In genomic region chr9:86353591-86354047, GRCh38 we compare ENCODE assay signal across 8 cellular contexts. TPM values are rescaled to one million over a fixed set of nuclear protein-coding genes. Genes with fewer than 3 reads are reported as not detected.
A peak's percentile ranks its signal among the peaks of the same experiment; 100 is the strongest.
DNase-seq lines count a peak whose midpoint lies in the region; ATAC-seq, FAIRE-seq and TF ChIP-seq lines count a peak whose summit lies in the region.

No MANE protein-coding gene starts in this region.

- peaks cover 2% of the 10 kb centered on the region for H3K27me3 Mint-ChIP-seq in activated CD8-positive, alpha-beta T cell treated with anti-CD3 and anti-CD28 coated beads, Interleukin-2, amount 10 ng/mL, durations not matched to agents 7 days and 5 days (ENCODE audit: low read depth)

- peak overlapping the region; percentile 98 for H3K4me3 Mint-ChIP-seq in activated CD8-positive, alpha-beta T cell treated with anti-CD3 and anti-CD28 coated beads, Interleukin-2, amount 10 ng/mL, durations not matched to agents 7 days and 5 days

- TF ChIP-seq CTCF in GM06990 (IDR thresholded peaks at IDR 0.05; ENCODE audit: insufficient read depth, low read length, poor library complexity, severe bottlenecking): no peak
- TF ChIP-seq CTCF in KMS-11 (conservative IDR thresholded peaks at IDR 0.05; ENCODE audit: low read depth, low read length): no peak
- TF ChIP-seq CTCF in foreskin fibroblast (IDR thresholded peaks at IDR 0.05; ENCODE audit: low read depth, low read length): no peak
- no peak for TF ChIP-seq CTCF in pancreas (IDR thresholded peaks at IDR 0.05)

- H3K4me1 ChIP-seq in KMS-11 (ENCODE audit: low read depth, poor library complexity, severe bottlenecking): peaks cover 37% of the 10 kb centered on the region
- H3K4me1 ChIP-seq in pancreas: peaks cover 0 to 42% (median 42%) of the 10 kb centered on the region in 3 donors

- ATAC-seq in activated CD8-positive, alpha-beta T cell treated with anti-CD3 and anti-CD28 coated beads, Interleukin-2, amount 10 ng/mL, durations not matched to agents 7 days and 5 days: peak; percentile 41
- ATAC-seq in pancreas: peak; percentile 37 to 59 (median 56)
- ATAC-seq in HG03521 (IDR thresholded peaks at IDR 0.05; ENCODE audit: unreplicated experiment): no peak
- ATAC-seq in HG02885 (IDR thresholded peaks at IDR 0.05; ENCODE audit: poor library complexity, unreplicated experiment): no peak

- POLR2A ChIA-PET in activated CD8-positive, alpha-beta T cell treated with anti-CD3 and anti-CD28 coated beads, Interleukin-2, amount 10 ng/mL, durations not matched to agents 7 days and 5 days (lab: Charles Lee): interaction anchor here (1.5 kb wide), 1 partner anchor 71 kb away, joined by 5 read pairs; the partner anchor contains the start of gene ISCA1

- peak overlapping the region; percentile 96 for H3K27ac Mint-ChIP-seq in activated CD8-positive, alpha-beta T cell treated with anti-CD3 and anti-CD28 coated beads, Interleukin-2, amount 10 ng/mL, durations not matched to agents 7 days and 5 days

- H3K27ac ChIP-seq in KMS-11: peak overlapping the region; percentile 79
- H3K27ac ChIP-seq in pancreas: peak overlapping the region; percentile 67 to 99 (median 95)

- DNase-seq in GM06990 (ENCODE audit: extremely low read depth, insufficient read length) (no peak), foreskin fibroblast (peak in 1 of 2 donors; percentile 19), pancreas (no peak), T1000 (lab: John Stamatoyannopoulos, UW) (no peak)
- DNase-seq in activated CD8-positive, alpha-beta T cell treated with anti-CD3 and anti-CD28 coated beads, Interleukin-2, amount 10 ng/mL, durations not matched to agents 7 days and 5 days: peak; percentile 46

- H2AFZ ChIP-seq in KMS-11 (ENCODE audit: low read depth): peak overlapping the region; percentile 68

- H3K79me2 ChIP-seq in KMS-11 (ENCODE audit: insufficient read depth, low read depth): peaks cover 55% of the 10 kb centered on the region

- 0 to 1% methylated on average over 16 of the region's 16 CpGs for WGBS in pancreas, 2 donors

- peak overlapping the region; percentile 75 for H3K4me3 ChIP-seq in GM06990 (replicated peaks; ENCODE audit: low read depth, low read length)
- H3K4me3 ChIP-seq in KMS-11 (IDR thresholded peaks at IDR 0.05; ENCODE audit: insufficient read depth, low read depth, low read length): no peak overlapping the region
- H3K4me3 ChIP-seq in foreskin fibroblast (ENCODE audit: low read depth in 1 of 2, low read length in 2 of 2): peak overlapping the region; percentile 67 to 94
- H3K4me3 ChIP-seq in pancreas: peak overlapping the region; percentile 48 to 99 (median 89)

- peak overlapping the region; percentile 68 for H3K9ac ChIP-seq in KMS-11

- H3K4me1 Mint-ChIP-seq in activated CD8-positive, alpha-beta T cell treated with anti-CD3 and anti-CD28 coated beads, Interleukin-2, amount 10 ng/mL, durations not matched to agents 7 days and 5 days (ENCODE audit: low read depth): peaks cover 39% of the 10 kb centered on the region

- H3K36me3 ChIP-seq in GM06990 (ENCODE audit: control insufficient read depth, insufficient read depth, low read length) (no peaks in the 10 kb centered on the region; the same call in 1 of the 2 replicates), KMS-11 (ENCODE audit: insufficient read depth) (peaks cover 4% of the 10 kb centered on the region; the same call in 1 of the 2 replicates), pancreas (no peaks in the 10 kb centered on the region)

- H3K9me3 Mint-ChIP-seq in activated CD8-positive, alpha-beta T cell treated with anti-CD3 and anti-CD28 coated beads, Interleukin-2, amount 10 ng/mL, durations not matched to agents 7 days and 5 days (ENCODE audit: insufficient read depth): no peaks in the 10 kb centered on the region

- FAIRE-seq in pancreas (lab: Jason Lieb, UNC): no peak

- H3K9me3 ChIP-seq in pancreas: no peaks in the 10 kb centered on the region

- H3K4me2 ChIP-seq in KMS-11: peak overlapping the region; percentile 100

- intact Hi-C loops in pancreas (cut with DNase I): no loop called here

- H4K20me1 ChIP-seq in KMS-11 (ENCODE audit: insufficient read depth): no peaks in the 10 kb centered on the region

- CTCF ChIA-PET in activated CD8-positive, alpha-beta T cell treated with anti-CD3 and anti-CD28 coated beads, Interleukin-2, amount 10 ng/mL, durations not matched to agents 7 days and 5 days (lab: Charles Lee): no interaction called here

- peaks cover 33% of the 10 kb centered on the region for H3K36me3 Mint-ChIP-seq in activated CD8-positive, alpha-beta T cell treated with anti-CD3 and anti-CD28 coated beads, Interleukin-2, amount 10 ng/mL, durations not matched to agents 7 days and 5 days (ENCODE audit: low read depth)

- no peaks in the 10 kb centered on the region for H3K27me3 ChIP-seq in GM06990 (replicated peaks; ENCODE audit: control insufficient read depth, insufficient read depth, low read length)
- H3K27me3 ChIP-seq in KMS-11 (ENCODE audit: insufficient read depth, low read depth): no peaks in the 10 kb centered on the region
- H3K27me3 ChIP-seq in pancreas: no peaks in the 10 kb centered on the region

RNA-seq across cellular contexts. Expression of gene TUT7, which starts 0.6 kb away (rescaled TPM):
- total RNA-seq in activated CD8-positive, alpha-beta T cell treated with anti-CD3 and anti-CD28 coated beads, Interleukin-2, amount 10 ng/mL, durations not matched to agents 7 days and 5 days: 10 to 100 TPM; 30.8 to 32.3 TPM
- 10 to 100 TPM in 4 of 6 donors, 1 to 10 TPM in 2; 9.8 to 26.2 (median 13.5) TPM for total RNA-seq in pancreas
- 10 to 100 TPM in 1 of 2 donors, 1 to 10 TPM in 1; 9.8 to 12.1 TPM for polyA plus RNA-seq in pancreas

Comparison
In these comparisons a context has a peak if more than half of its experiments do, and no peak if none do; other contexts are left out.
1. ATAC-seq: peak in activated CD8-positive, alpha-beta T cell treated with anti-CD3 and anti-CD28 coated beads, Interleukin-2, amount 10 ng/mL, durations not matched to agents 7 days and 5 days (single experiment) and pancreas (4 of 4); none in HG03521 (single experiment) and HG02885 (single experiment).